20 cellular contexts compared by ENCODE assay signal in the genomic region with DNA sequence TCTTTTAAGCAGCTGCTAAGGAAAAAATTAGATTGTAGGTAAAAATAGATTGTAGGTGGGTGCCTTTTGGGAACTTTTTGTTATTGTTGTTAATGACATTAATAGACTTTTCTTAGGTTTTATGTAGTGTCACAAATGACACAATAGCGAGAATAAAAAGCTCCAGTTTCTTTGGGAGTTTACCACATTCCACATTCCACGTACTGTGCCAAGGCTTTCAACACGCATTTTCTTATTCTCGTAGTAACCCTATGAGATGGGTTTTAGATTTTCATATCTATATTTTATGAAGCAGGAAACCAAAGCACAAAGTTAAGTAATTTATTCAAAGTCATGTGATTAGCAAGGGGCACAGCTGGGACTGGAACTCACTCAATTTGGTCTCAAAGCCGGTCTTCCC.
DNase-seq lines count a peak whose midpoint lies in the region; TF ChIP-seq lines count a peak whose summit lies in the region.
"Had no signal": no experiment of that assay in that cellular context is flagged by ENCODE, and none has a peak within 500 bp of the region (broad histone marks: within the 10 kb centered on the region; RNA-seq: fewer than 3 reads in every experiment).

No MANE protein-coding gene starts in this region.

- H3K9me3 ChIP-seq in GM23248 (ENCODE audit: low read depth) (no peaks in the 10 kb centered on the region), spleen (no peaks in the 10 kb centered on the region)
- H3K9me3 ChIP-seq: A549 had no signal

- DNase-seq in AG10803 (ENCODE audit: low read depth) (peak; percentile 22), GM23248 (peak; percentile 15), fibroblast of the aortic adventitia (ENCODE audit: low read depth) (peak; percentile 59), spleen (peak; percentile 11), 8988T (no peak)
- no peak for DNase-seq in stimulated activated CD4-positive, alpha-beta T cell treated with anti-CD3 and anti-CD28 coated beads, Interleukin-1b, Interleukin-23, amount 100 ng/mL, for 48 hours
- DNase-seq in stimulated activated naive CD4-positive, alpha-beta T cell (lab: John Stamatoyannopoulos, UW) = no peak
- DNase-seq: ACHN; CD4-positive, alpha-beta T cell; CD8-positive, alpha-beta memory T cell; DMS 273 treated with DMSO at 0.1 percent for 48 hours; DMS79; EL; GDM1; H7; HCEC 1CT had no signal

- no peaks in the 10 kb centered on the region for H3K4me1 ChIP-seq in GM23248 (ENCODE audit: insufficient read depth)
- H3K4me1 ChIP-seq in spleen = no peaks in the 10 kb centered on the region
- H3K4me1 ChIP-seq: A549 had no signal

- intact Hi-C loops in spleen (cut with DNase I; ENCODE audit: low total_unique reads) = no loop called here

- H3K27ac ChIP-seq in GM23248 (no peak overlapping the region), spleen (no peak overlapping the region)
- H3K27ac ChIP-seq: 22Rv1; A549; BLaER1 treated with 17β-estradiol and CSF1 and Interleukin-3, amounts not matched to agents 10 nM and 100 nM had no signal

- no peaks in the 10 kb centered on the region; the same call in 1 of the 2 replicates for H3K27me3 ChIP-seq in GM23248 (replicated peaks; ENCODE audit: insufficient read depth)
- peaks cover 0 to 8% (median 0%) of the 10 kb centered on the region in 7 donors for H3K27me3 ChIP-seq in spleen (replicated peaks in 1 of 7)
- H3K27me3 ChIP-seq: BLaER1 treated with 17β-estradiol and CSF1 and Interleukin-3, amounts not matched to agents 10 nM and 100 nM had no signal

- no peaks in the 10 kb centered on the region for H3K9me2 ChIP-seq in GM23248 (ENCODE audit: insufficient read depth)

- H3K4me2 ChIP-seq in GM23248 (ENCODE audit: unreplicated experiment) = no peak overlapping the region
- H3K4me2 ChIP-seq: A549 had no signal

- H2AFZ ChIP-seq in GM23248 = no peak overlapping the region

- H3K4me3 ChIP-seq in AG10803 (ENCODE audit: low read length) (no peak overlapping the region), GM23248 (no peak overlapping the region), fibroblast of the aortic adventitia (ENCODE audit: low read depth, low read length) (no peak overlapping the region), spleen (no peak overlapping the region)
- H3K4me3 ChIP-seq: A549; BLaER1 treated with 17β-estradiol and CSF1 and Interleukin-3, amounts not matched to agents 10 nM and 100 nM; GM12878 had no signal

- TF ChIP-seq CTCF in AG10803 (conservative IDR thresholded peaks at IDR 0.05; ENCODE audit: low read length) (no peak), fibroblast of the aortic adventitia (IDR thresholded peaks at IDR 0.05; ENCODE audit: insufficient read depth, low read length) (no peak), spleen (IDR thresholded peaks at IDR 0.05 in 8 of 11, conservative IDR thresholded peaks at IDR 0.05 in 3 of 11) (no peak)

- in situ Hi-C loops in GM23248 (cut with MboI) = no loop called here

- H3K9ac ChIP-seq in GM23248 = no peak overlapping the region
- H3K9ac ChIP-seq: BLaER1 treated with 17β-estradiol and CSF1 and Interleukin-3, amounts not matched to agents 10 nM and 100 nM had no signal

- TF ChIP-seq POLR2A in spleen (IDR thresholded peaks at IDR 0.05) = no peak

- no peaks in the 10 kb centered on the region for H4K20me1 ChIP-seq in GM23248 (ENCODE audit: insufficient read depth)
- H4K20me1 ChIP-seq: BLaER1 treated with 17β-estradiol and CSF1 and Interleukin-3, amounts not matched to agents 10 nM and 100 nM had no signal

- H3F3A ChIP-seq in GM23248 (ENCODE audit: insufficient read depth) = no peaks in the 10 kb centered on the region

- no peaks in the 10 kb centered on the region for H3K79me2 ChIP-seq in GM23248 (ENCODE audit: insufficient read depth)

- H3K36me3 ChIP-seq in GM23248 (ENCODE audit: low read depth) (no peaks in the 10 kb centered on the region), spleen (no peaks in the 10 kb centered on the region)
- H3K36me3 ChIP-seq: BLaER1 treated with 17β-estradiol and CSF1 and Interleukin-3, amounts not matched to agents 10 nM and 100 nM had no signal

- 4% methylated on average over 5 of the region's 5 CpGs for WGBS in GM23248 (ENCODE audit: low coverage in 1 of 2, low lambda C conversion rate in 2 of 2, missing lambda C conversion rate in 2 of 2), 2 experiments
- WGBS in spleen, 5 donors = 86 to 93% (median 89%) methylated on average over 5 of the region's 5 CpGs

Comparison
In these comparisons a context has a peak if more than half of its experiments do, and no peak if none do; other contexts are left out.
1. DNase-seq: peak in AG10803 (single experiment), GM23248 (single experiment), fibroblast of the aortic adventitia (single experiment) and spleen (single experiment); none in stimulated activated CD4-positive, alpha-beta T cell treated with anti-CD3 and anti-CD28 coated beads, Interleukin-1b, Interleukin-23, amount 100 ng/mL, for 48 hours (single experiment), stimulated activated naive CD4-positive, alpha-beta T cell (0 of 6) and 8988T (single experiment).